10 cellular contexts compared by ENCODE assay signal in genomic region chr9:130058154-130058553, GRCh38. TPM values are rescaled to one million over a fixed set of nuclear protein-coding genes. Genes with fewer than 3 reads are reported as not detected.
DNase-seq lines count a peak whose midpoint lies in the region; ATAC-seq and TF ChIP-seq lines count a peak whose summit lies in the region.
"Had no signal": no experiment of that assay in that cellular context is flagged by ENCODE, and none has a peak within 500 bp of the region (broad histone marks: within the 10 kb centered on the region; RNA-seq: fewer than 3 reads in every experiment).

No MANE protein-coding gene starts in this region.

- in situ Hi-C loops in brain microvascular endothelial cell (cut with HindIII; ENCODE audit: low pct_ligation_motif_present, low sequenced_read_pairs) = no loop called here

- ATAC-seq in HG03457 (IDR thresholded peaks at IDR 0.05; ENCODE audit: unreplicated experiment) = no peak
- ATAC-seq: left cardiac atrium had no signal

- H3K79me2 ChIP-seq in osteoblast (ENCODE audit: insufficient read depth, low read length) = peaks cover 95% of the 10 kb centered on the region

- H3K4me3 ChIP-seq in brain microvascular endothelial cell (ENCODE audit: low read depth, low read length) (no peak overlapping the region), osteoblast (ENCODE audit: insufficient read depth, low read length) (no peak overlapping the region)

- no peak overlapping the region for H2AFZ ChIP-seq in osteoblast (ENCODE audit: low read length)

- H3K9me3 ChIP-seq in osteoblast (ENCODE audit: low read depth, low read length) = no peaks in the 10 kb centered on the region

- H3K36me3 ChIP-seq in brain microvascular endothelial cell (replicated peaks) (peaks cover 6% of the 10 kb centered on the region), osteoblast (ENCODE audit: insufficient read depth, low read length) (peaks cover 4% of the 10 kb centered on the region)

- peaks cover 8% of the 10 kb centered on the region for H3K4me1 ChIP-seq in osteoblast (ENCODE audit: insufficient read depth, low read length)

- TF ChIP-seq CTCF in brain microvascular endothelial cell (IDR thresholded peaks at IDR 0.05; ENCODE audit: low read depth, low read length, missing control alignments) (peak; percentile 49), osteoblast (IDR thresholded peaks at IDR 0.05; ENCODE audit: extremely low read depth, low read depth, low read length) (peak; percentile 50)

- H3K27ac ChIP-seq in brain microvascular endothelial cell (no peak overlapping the region), osteoblast (ENCODE audit: low read depth, low read length) (no peak overlapping the region)

- H4K20me1 ChIP-seq in osteoblast (ENCODE audit: insufficient read depth, low read length) = peaks cover 47% of the 10 kb centered on the region

- peak; percentile 35 for DNase-seq in DMS53 (lab: John Stamatoyannopoulos, UW)
- no peak for DNase-seq in DMS53 treated with DMSO at 0.1 percent for 48 hours (lab: John Stamatoyannopoulos, UW; ENCODE audit: unreplicated experiment)
- peak; percentile 28 for DNase-seq in HT-29 (ENCODE audit: low spot score)
- no peak for DNase-seq in brain microvascular endothelial cell
- peak; percentile 71 for DNase-seq in osteoblast (ENCODE audit: insufficient read length, low spot score, missing footprints)
- no peak for DNase-seq in GOT3 (lab: John Stamatoyannopoulos, UW)
- DNase-seq in NCI-H1694 (lab: John Stamatoyannopoulos, UW) = no peak
- DNase-seq: 8988T, left cardiac atrium had no signal

- H3K27me3 ChIP-seq in brain microvascular endothelial cell (replicated peaks) (no peaks in the 10 kb centered on the region), osteoblast (ENCODE audit: insufficient read depth, low read length) (no peaks in the 10 kb centered on the region)

- H3K4me2 ChIP-seq in osteoblast (ENCODE audit: insufficient read depth, low read length) = no peak overlapping the region

RNA-seq across cellular contexts. Expression of gene GPR107, which starts 4.4 kb away (rescaled TPM):
- total RNA-seq in HT-29 (2014; rRNA removed; shearing (Covaris generic)) = 12.0 and 13.8 TPM in 2 replicates
- total RNA-seq in osteoblast = 25.3 and 30.1 TPM in 2 replicates

RNA-seq across cellular contexts. Expression of gene FNBP1, which starts 15.2 kb away (rescaled TPM):
- total RNA-seq in HT-29 (2014; rRNA removed; shearing (Covaris generic)) = 2.4 and 3.1 TPM in 2 replicates
- 31.8 and 35.9 TPM in 2 replicates for total RNA-seq in osteoblast

Comparison
In these comparisons a context has a peak if more than half of its experiments do, and no peak if none do; other contexts are left out.
1. DNase-seq: peak in DMS53 (single experiment), HT-29 (single experiment) and osteoblast (single experiment); none in DMS53 treated with DMSO at 0.1 percent for 48 hours (single experiment), brain microvascular endothelial cell (single experiment), GOT3 (single experiment) and NCI-H1694 (single experiment).